15 cellular contexts compared by ENCODE assay signal in genomic region chr15:81182746-81183402, GRCh38. TPM values are rescaled to one million over a fixed set of nuclear protein-coding genes. Genes with fewer than 3 reads are reported as not detected.
A peak's percentile ranks its signal among the peaks of the same experiment; 100 is the strongest.
DNase-seq lines count a peak whose midpoint lies in the region; ATAC-seq and TF ChIP-seq lines count a peak whose summit lies in the region.
"Had no signal": no experiment of that assay in that cellular context is flagged by ENCODE, and none has a peak within 500 bp of the region (broad histone marks: within the 10 kb centered on the region; RNA-seq: fewer than 3 reads in every experiment).

No MANE protein-coding gene starts in this region.

- H3K27me3 Mint-ChIP-seq in stimulated activated memory B cell treated with anti-CD40 and anti-IgM and Interleukin-4, amounts not matched to agents 10 μg/mL and 1 μg/mL and 100 μg/mL, for 72 hours, result peaks cover 47% of the 10 kb centered on the region

- no peaks in the 10 kb centered on the region for H3K36me3 Mint-ChIP-seq in stimulated activated memory B cell treated with anti-CD40 and anti-IgM and Interleukin-4, amounts not matched to agents 10 μg/mL and 1 μg/mL and 100 μg/mL, for 72 hours

- DNase-seq in AG20443 (ENCODE audit: low spot score) (peak; percentile 51), adipocyte (ENCODE audit: low read depth) (peak; percentile 64), left cardiac atrium (no peak), psoas muscle (no peak), colonic mucosa (no peak)
- DNase-seq: activated CD4-positive, alpha-beta T cell treated with anti-CD3 and anti-CD28 coated beads for 36 hours; BE2C; GOT3; Karpas-422; SJCRH30; stimulated activated CD4-positive, alpha-beta T cell treated with anti-CD3 and anti-CD28 coated beads, Interleukin-15, amount 100 ng/mL, for 24 hours; stimulated activated naive CD4-positive, alpha-beta T cell had no signal

- 33 to 37% (median 35%) methylated on average over 13 of the region's 13 CpGs for WGBS in psoas muscle, 3 donors

- H3K4me3 ChIP-seq in adipocyte (ENCODE audit: low read length), result peak overlapping the region; percentile 83
- H3K4me3 ChIP-seq in psoas muscle, result peak overlapping the region; percentile 42
- H3K4me3 ChIP-seq in colonic mucosa, result no peak overlapping the region
- H3K4me3 ChIP-seq: SJCRH30 had no signal

- no peaks in the 10 kb centered on the region for H3K9me3 Mint-ChIP-seq in stimulated activated memory B cell treated with anti-CD40 and anti-IgM and Interleukin-4, amounts not matched to agents 10 μg/mL and 1 μg/mL and 100 μg/mL, for 72 hours

- H3K9me3 ChIP-seq in adipocyte (ENCODE audit: control insufficient read depth, low read length) (no peaks in the 10 kb centered on the region), psoas muscle (no peaks in the 10 kb centered on the region), colonic mucosa (no peaks in the 10 kb centered on the region)
- H3K9me3 ChIP-seq: BE2C, SJCRH30 had no signal

- H3K27ac Mint-ChIP-seq in stimulated activated memory B cell treated with anti-CD40 and anti-IgM and Interleukin-4, amounts not matched to agents 10 μg/mL and 1 μg/mL and 100 μg/mL, for 72 hours, result no peak overlapping the region
- H3K27ac Mint-ChIP-seq: activated CD4-positive, alpha-beta T cell treated with anti-CD3 and anti-CD28 coated beads for 36 hours had no signal

- H3K4me3 Mint-ChIP-seq in stimulated activated memory B cell treated with anti-CD40 and anti-IgM and Interleukin-4, amounts not matched to agents 10 μg/mL and 1 μg/mL and 100 μg/mL, for 72 hours, result no peak overlapping the region
- H3K4me3 Mint-ChIP-seq: activated CD4-positive, alpha-beta T cell treated with anti-CD3 and anti-CD28 coated beads for 36 hours had no signal

- H3K4me1 Mint-ChIP-seq in stimulated activated memory B cell treated with anti-CD40 and anti-IgM and Interleukin-4, amounts not matched to agents 10 μg/mL and 1 μg/mL and 100 μg/mL, for 72 hours, result no peaks in the 10 kb centered on the region

- H3K9ac ChIP-seq in adipocyte (ENCODE audit: low read length) (peak overlapping the region; percentile 89), colonic mucosa (ENCODE audit: low read depth in 2 of 2, low read length in 2 of 2) (peak overlapping the region in 1 of 2 donors; percentile 16)

- intact Hi-C loops in left cardiac atrium (cut with DNase I), result no loop called here
- intact Hi-C loops in psoas muscle (cut with DNase I), result no loop called here
- intact Hi-C loops in colonic mucosa (cut with DNase I), result no loop called here

- H3K27me3 ChIP-seq in adipocyte (replicated peaks; ENCODE audit: control insufficient read depth, insufficient read depth, low read length), result no peaks in the 10 kb centered on the region
- H3K27me3 ChIP-seq in psoas muscle (ENCODE audit: insufficient read depth in 3 of 3, low read length in 2 of 3), result peaks cover 0 to 5% (median 0%) of the 10 kb centered on the region in 3 donors
- H3K27me3 ChIP-seq in colonic mucosa, result no peaks in the 10 kb centered on the region
- H3K27me3 ChIP-seq: BE2C, SJCRH30 had no signal

- peaks cover 42% of the 10 kb centered on the region for H3K4me1 ChIP-seq in adipocyte (ENCODE audit: control insufficient read depth, insufficient read depth, low read length)
- no peaks in the 10 kb centered on the region for H3K4me1 ChIP-seq in psoas muscle
- H3K4me1 ChIP-seq in colonic mucosa, result no peaks in the 10 kb centered on the region
- H3K4me1 ChIP-seq: BE2C, SJCRH30 had no signal

- ATAC-seq in left cardiac atrium (peak; percentile 70 to 77), psoas muscle (peak in 3 of 4 donors; percentile 28 to 62 (median 31)), HG03442 (IDR thresholded peaks at IDR 0.05; ENCODE audit: unreplicated experiment) (no peak), GM19328 (IDR thresholded peaks at IDR 0.05; ENCODE audit: unreplicated experiment) (no peak)
- no peak for ATAC-seq in stimulated activated memory B cell treated with anti-CD40 and anti-IgM and Interleukin-4, amounts not matched to agents 10 μg/mL and 1 μg/mL and 100 μg/mL, for 72 hours
- ATAC-seq: activated CD4-positive, alpha-beta T cell treated with anti-CD3 and anti-CD28 coated beads for 36 hours had no signal

- TF ChIP-seq CTCF in psoas muscle (IDR thresholded peaks at IDR 0.05) (no peak), colonic mucosa (IDR thresholded peaks at IDR 0.05) (no peak)

- H3K36me3 ChIP-seq in adipocyte (ENCODE audit: control insufficient read depth, insufficient read depth, low read length, severe bottlenecking) (no peaks in the 10 kb centered on the region), psoas muscle (ENCODE audit: insufficient read depth in 1 of 2, low read depth in 1 of 2) (no peaks in the 10 kb centered on the region), colonic mucosa (no peaks in the 10 kb centered on the region)
- H3K36me3 ChIP-seq: BE2C, SJCRH30 had no signal

- H3K27ac ChIP-seq in psoas muscle (no peak overlapping the region), colonic mucosa (no peak overlapping the region)
- H3K27ac ChIP-seq: SJCRH30 had no signal

RNA-seq across cellular contexts. Expression of gene IL16, which starts 13.8 kb away (rescaled TPM):
- 10 to 100 TPM in 1 of 2 donors, 1 to 10 TPM in 1; 4.7 to 10.1 TPM for total RNA-seq in left cardiac atrium
- 1 to 10 TPM; 2.1 to 5.3 (median 2.6) TPM for total RNA-seq in psoas muscle
- 1 to 10 TPM; 1.2 to 2.6 (median 1.3) TPM for polyA plus RNA-seq in psoas muscle
- total RNA-seq in colonic mucosa, result 1 to 10 TPM; 3.4 to 3.7 TPM

RNA-seq across cellular contexts. Expression of gene CFAP161, which starts 48.8 kb away (rescaled TPM):
- total RNA-seq in left cardiac atrium, result under 1 TPM; 0.41 to 0.52 TPM
- under 1 TPM in 1 of 4 donors, not detected in 3; 0.28 TPM for total RNA-seq in psoas muscle
- polyA plus RNA-seq in psoas muscle, result under 1 TPM in 1 of 3 donors, not detected in 2; 0.03 TPM
- under 1 TPM in 1 of 2 donors, not detected in 1; 0.21 TPM for total RNA-seq in colonic mucosa
- total RNA-seq: activated CD4-positive, alpha-beta T cell treated with anti-CD3 and anti-CD28 coated beads for 36 hours; SJCRH30 had no signal

Comparison
In these comparisons a context has a peak if more than half of its experiments do, and no peak if none do; other contexts are left out.
1. DNase-seq: peak in AG20443 (single experiment) and adipocyte (single experiment); none in left cardiac atrium (single experiment), psoas muscle (0 of 2) and colonic mucosa (single experiment).
2. ATAC-seq: peak in left cardiac atrium (2 of 2) and psoas muscle (3 of 4); none in HG03442 (single experiment), stimulated activated memory B cell treated with anti-CD40 and anti-IgM and Interleukin-4, amounts not matched to agents 10 μg/mL and 1 μg/mL and 100 μg/mL, for 72 hours (single experiment) and GM19328 (single experiment).